ENCODE assay signal across 34 cellular contexts in genomic region chrX:75887833-75888232, GRCh38.
"Had no signal": no experiment of that assay in that cellular context is flagged by ENCODE, and none has a peak within 500 bp of the region (broad histone marks: within the 10 kb centered on the region; RNA-seq: fewer than 3 reads in every experiment).

No MANE protein-coding gene starts in this region.

- ATAC-seq: activated CD4-positive, alpha-beta T cell treated with anti-CD3 and anti-CD28 coated beads for 36 hours; activated CD4-positive, CD25-positive, alpha-beta regulatory T cell treated with anti-CD3 and anti-CD28 coated beads, Interleukin-2, amount 50 U/mL, for 24 hours; activated CD8-positive, alpha-beta memory T cell treated with anti-CD3 and anti-CD28 coated beads, Interleukin-2, amount 10 ng/mL, durations not matched to agents 7 days and 5 days; activated CD8-positive, alpha-beta T cell treated with anti-CD3 and anti-CD28 coated beads, Interleukin-2, amount 10 ng/mL, durations not matched to agents 7 days and 5 days; activated naive CD4-positive, alpha-beta T cell treated with anti-CD3 and anti-CD28 coated beads, Interleukin-2, amount 50 U/mL, for 72 hours; WTC11 had no signal

- H3K4me3 Mint-ChIP-seq: activated CD4-positive, alpha-beta memory T cell treated with anti-CD3 and anti-CD28 coated beads, Interleukin-2, amount 10 ng/mL, durations not matched to agents 7 days and 5 days; activated CD4-positive, alpha-beta T cell treated with anti-CD3 and anti-CD28 coated beads for 36 hours; activated CD4-positive, alpha-beta T cell treated with anti-CD3 and anti-CD28 coated beads, Interleukin-2, amount 10 ng/mL, durations not matched to agents 7 days and 5 days; activated CD8-positive, alpha-beta memory T cell treated with anti-CD3 and anti-CD28 coated beads, Interleukin-2, amount 10 ng/mL, durations not matched to agents 7 days and 5 days; activated CD8-positive, alpha-beta T cell treated with anti-CD3 and anti-CD28 coated beads, Interleukin-2, amount 10 ng/mL, durations not matched to agents 7 days and 5 days; activated naive CD8-positive, alpha-beta T cell treated with anti-CD3 and anti-CD28 coated beads for 36 hours; activated T-cell treated with anti-CD3 and anti-CD28 coated beads, Interleukin-2, amount 50 U/mL, for 24 hours; brain; T-helper 1 cell treated with Interleukin-12 subunit alpha and Interleukin-12 subunit beta and Interleukin-4 antibody, amounts not matched to agents 30 μg/mL and 1 μg/mL, for 36 hours; T-helper 2 cell treated with Interferon-gamma antibody and Interleukin-4, amounts not matched to agents 5 μg/mL and 100 μg/mL, for 36 hours; WTC11 had no signal

- H3K36me3 Mint-ChIP-seq: activated CD8-positive, alpha-beta memory T cell treated with anti-CD3 and anti-CD28 coated beads, Interleukin-2, amount 10 ng/mL, durations not matched to agents 7 days and 5 days; activated naive CD4-positive, alpha-beta T cell treated with anti-CD3 and anti-CD28 coated beads, Interleukin-2, amount 50 U/mL, for 72 hours; activated naive CD8-positive, alpha-beta T cell treated with anti-CD3 and anti-CD28 coated beads for 36 hours; brain; WTC11 had no signal

- H3K27ac Mint-ChIP-seq: activated CD4-positive, alpha-beta memory T cell treated with anti-CD3 and anti-CD28 coated beads, Interleukin-2, amount 10 ng/mL, durations not matched to agents 7 days and 5 days; activated CD4-positive, alpha-beta T cell treated with anti-CD3 and anti-CD28 coated beads for 36 hours; activated CD4-positive, alpha-beta T cell treated with anti-CD3 and anti-CD28 coated beads, Interleukin-2, amount 10 ng/mL, durations not matched to agents 7 days and 5 days; activated CD8-positive, alpha-beta memory T cell treated with anti-CD3 and anti-CD28 coated beads, Interleukin-2, amount 10 ng/mL, durations not matched to agents 7 days and 5 days; activated CD8-positive, alpha-beta T cell treated with anti-CD3 and anti-CD28 coated beads, Interleukin-2, amount 10 ng/mL, durations not matched to agents 7 days and 5 days; activated naive CD4-positive, alpha-beta T cell treated with anti-CD3 and anti-CD28 coated beads, Interleukin-2, amount 50 U/mL, for 72 hours; activated naive CD8-positive, alpha-beta T cell treated with anti-CD3 and anti-CD28 coated beads for 36 hours; activated T-cell treated with anti-CD3 and anti-CD28 coated beads, Interleukin-2, amount 50 U/mL, for 24 hours; activated T-helper 2 cell treated with anti-CD3 and anti-CD28 coated beads, Interferon-gamma antibody, Interleukin-2, Interleukin-4, amounts not matched to agents 10 μg/mL and 5 μg/mL and 100 μg/mL, durations not matched to agents 14 hours and 24 hours and 36 hours; brain; T-helper 1 cell treated with Interleukin-12 subunit alpha and Interleukin-12 subunit beta and Interleukin-4 antibody, amounts not matched to agents 30 μg/mL and 1 μg/mL, for 36 hours; T-helper 2 cell treated with Interferon-gamma antibody and Interleukin-4, amounts not matched to agents 5 μg/mL and 100 μg/mL, for 36 hours; WTC11 had no signal

- H3K27me3 Mint-ChIP-seq: activated CD4-positive, alpha-beta memory T cell treated with anti-CD3 and anti-CD28 coated beads, Interleukin-2, amount 10 ng/mL, durations not matched to agents 7 days and 5 days; activated CD8-positive, alpha-beta memory T cell treated with anti-CD3 and anti-CD28 coated beads, Interleukin-2, amount 10 ng/mL, durations not matched to agents 7 days and 5 days; activated naive CD8-positive, alpha-beta T cell treated with anti-CD3 and anti-CD28 coated beads for 36 hours; brain had no signal

- H3K4me3 ChIP-seq: adrenal gland, ascending aorta had no signal

- H3K4me1 ChIP-seq: adrenal gland, ascending aorta had no signal

- H3K9me3 ChIP-seq: adrenal gland, ascending aorta had no signal

- DNase-seq: activated CD4-positive, alpha-beta memory T cell treated with anti-CD3 and anti-CD28 coated beads, Interleukin-2, amount 10 ng/mL, durations not matched to agents 7 days and 5 days; activated CD4-positive, alpha-beta T cell treated with anti-CD3 and anti-CD28 coated beads for 1 hour; activated CD4-positive, alpha-beta T cell treated with anti-CD3 and anti-CD28 coated beads for 36 hours; activated CD4-positive, alpha-beta T cell treated with anti-CD3 and anti-CD28 coated beads for 48 hours; activated CD4-positive, alpha-beta T cell treated with anti-CD3 and anti-CD28 coated beads, Interleukin-2, amount 10 ng/mL, durations not matched to agents 7 days and 5 days; activated CD4-positive, alpha-beta T cell treated with anti-CD3 and anti-CD28 coated beads, Interleukin-2, amount 50 U/mL, for 48 hours; activated CD4-positive, CD25-positive, alpha-beta regulatory T cell; activated CD8-positive, alpha-beta memory T cell treated with anti-CD3 and anti-CD28 coated beads for 24 hours; activated CD8-positive, alpha-beta memory T cell treated with anti-CD3 and anti-CD28 coated beads, Interleukin-2, amount 10 ng/mL, durations not matched to agents 7 days and 5 days; activated CD8-positive, alpha-beta memory T cell treated with anti-CD3 and anti-CD28 coated beads, Interleukin-2, amount 50 U/mL, for 48 hours; activated CD8-positive, alpha-beta T cell treated with anti-CD3 and anti-CD28 coated beads, Interleukin-2, amount 10 ng/mL, durations not matched to agents 7 days and 5 days; activated effector memory CD4-positive, alpha-beta T cell treated with Interleukin-2 at 50 U/mL for 16 hours; activated gamma-delta T cell; activated naive CD4-positive, alpha-beta T cell treated with anti-CD3 and anti-CD28 coated beads, Interleukin-2, amount 50 U/mL, for 16 hours; activated naive CD4-positive, alpha-beta T cell treated with Interleukin-2 at 50 U/mL for 16 hours; activated naive CD8-positive, alpha-beta T cell treated with anti-CD3 and anti-CD28 coated beads for 36 hours; activated T-cell treated with anti-CD3 and anti-CD28 coated beads, Interleukin-2, amount 50 U/mL, for 24 hours; activated T-cell treated with anti-CD3 and anti-CD28 coated beads, Interleukin-2, amount 50 U/mL, for 48 hours; adrenal gland; amniotic stem cell; central memory CD4-positive, alpha-beta T cell; T-helper 1 cell; T-helper 2 cell; T-helper 9 cell; WERI-Rb-1 had no signal

- H3K27ac ChIP-seq: adrenal gland, ascending aorta, WERI-Rb-1 had no signal

- H3K36me3 ChIP-seq: adrenal gland, ascending aorta, WERI-Rb-1 had no signal

- H3K9me3 Mint-ChIP-seq: activated CD4-positive, alpha-beta memory T cell treated with anti-CD3 and anti-CD28 coated beads, Interleukin-2, amount 10 ng/mL, durations not matched to agents 7 days and 5 days; activated CD4-positive, alpha-beta T cell treated with anti-CD3 and anti-CD28 coated beads, Interleukin-2, amount 10 ng/mL, durations not matched to agents 7 days and 5 days; activated naive CD4-positive, alpha-beta T cell treated with anti-CD3 and anti-CD28 coated beads, Interleukin-2, amount 50 U/mL, for 72 hours; activated naive CD8-positive, alpha-beta T cell treated with anti-CD3 and anti-CD28 coated beads for 36 hours; activated T-cell treated with anti-CD3 and anti-CD28 coated beads, Interleukin-2, amount 50 U/mL, for 24 hours; activated T-helper 2 cell treated with anti-CD3 and anti-CD28 coated beads, Interferon-gamma antibody, Interleukin-2, Interleukin-4, amounts not matched to agents 10 μg/mL and 5 μg/mL and 100 μg/mL, durations not matched to agents 14 hours and 24 hours and 36 hours; T-helper 1 cell treated with Interleukin-12 subunit alpha and Interleukin-12 subunit beta and Interleukin-4 antibody, amounts not matched to agents 30 μg/mL and 1 μg/mL, for 36 hours; T-helper 2 cell treated with Interferon-gamma antibody and Interleukin-4, amounts not matched to agents 5 μg/mL and 100 μg/mL, for 36 hours; WTC11 had no signal

- H3K4me1 Mint-ChIP-seq: activated CD4-positive, alpha-beta memory T cell treated with anti-CD3 and anti-CD28 coated beads, Interleukin-2, amount 10 ng/mL, durations not matched to agents 7 days and 5 days; activated CD4-positive, alpha-beta T cell treated with anti-CD3 and anti-CD28 coated beads for 36 hours; activated CD4-positive, alpha-beta T cell treated with anti-CD3 and anti-CD28 coated beads, Interleukin-2, amount 10 ng/mL, durations not matched to agents 7 days and 5 days; activated CD8-positive, alpha-beta memory T cell treated with anti-CD3 and anti-CD28 coated beads, Interleukin-2, amount 10 ng/mL, durations not matched to agents 7 days and 5 days; activated naive CD8-positive, alpha-beta T cell treated with anti-CD3 and anti-CD28 coated beads for 36 hours; WTC11 had no signal

- FAIRE-seq: TTC549 had no signal

- H3K27me3 ChIP-seq: adrenal gland, ascending aorta had no signal
